24 cellular contexts compared by ENCODE assay signal in genomic region chr12:93460882-93461281, GRCh38.
"Had no signal": no experiment of that assay in that cellular context is flagged by ENCODE, and none has a peak within 500 bp of the region (broad histone marks: within the 10 kb centered on the region; RNA-seq: fewer than 3 reads in every experiment).

No MANE protein-coding gene starts in this region.

- H3K4me1 Mint-ChIP-seq: activated naive CD8-positive, alpha-beta T cell treated with anti-CD3 and anti-CD28 coated beads, Interleukin-2, amount 50 U/mL, for 24 hours; brain; natural killer cell; stimulated activated effector memory CD8-positive, alpha-beta T cell treated with anti-CD3 and anti-CD28 coated beads, Interleukin-12 subunit alpha, Interleukin-12 subunit beta, amount 100 ng/mL, for 72 hours had no signal

- H3K27ac Mint-ChIP-seq: activated naive CD4-positive, alpha-beta T cell treated with anti-CD3 and anti-CD28 coated beads, Interleukin-2, amount 10 ng/mL, durations not matched to agents 7 days and 5 days; activated naive CD8-positive, alpha-beta T cell treated with anti-CD3 and anti-CD28 coated beads, Interleukin-2, amount 50 U/mL, for 24 hours; natural killer cell; stimulated activated effector memory CD8-positive, alpha-beta T cell treated with anti-CD3 and anti-CD28 coated beads, Interleukin-12 subunit alpha, Interleukin-12 subunit beta, amount 100 ng/mL, for 72 hours had no signal

- H3K4me3 ChIP-seq: lower lobe of right lung, pancreas, right lobe of liver, stomach had no signal

- H3K27me3 Mint-ChIP-seq: activated naive CD8-positive, alpha-beta T cell treated with anti-CD3 and anti-CD28 coated beads, Interleukin-2, amount 50 U/mL, for 24 hours had no signal

- H3K9me3 Mint-ChIP-seq: activated naive CD4-positive, alpha-beta T cell treated with anti-CD3 and anti-CD28 coated beads, Interleukin-2, amount 10 ng/mL, durations not matched to agents 7 days and 5 days; activated naive CD8-positive, alpha-beta T cell treated with anti-CD3 and anti-CD28 coated beads, Interleukin-2, amount 50 U/mL, for 24 hours; brain; natural killer cell; stimulated activated effector memory CD8-positive, alpha-beta T cell treated with anti-CD3 and anti-CD28 coated beads, Interleukin-12 subunit alpha, Interleukin-12 subunit beta, amount 100 ng/mL, for 72 hours had no signal

- H3K9me3 ChIP-seq: lower lobe of right lung, neutrophil, pancreas, right lobe of liver, stomach had no signal

- H3K4me3 Mint-ChIP-seq: activated naive CD4-positive, alpha-beta T cell treated with anti-CD3 and anti-CD28 coated beads, Interleukin-2, amount 10 ng/mL, durations not matched to agents 7 days and 5 days; activated naive CD8-positive, alpha-beta T cell treated with anti-CD3 and anti-CD28 coated beads, Interleukin-2, amount 50 U/mL, for 24 hours; brain; natural killer cell; stimulated activated effector memory CD8-positive, alpha-beta T cell treated with anti-CD3 and anti-CD28 coated beads, Interleukin-12 subunit alpha, Interleukin-12 subunit beta, amount 100 ng/mL, for 72 hours had no signal

- ATAC-seq: activated naive CD8-positive, alpha-beta T cell treated with anti-CD3 and anti-CD28 coated beads, Interleukin-2, amount 50 U/mL, for 24 hours; lower lobe of right lung; natural killer cell; pancreas; stimulated activated effector memory CD8-positive, alpha-beta T cell treated with anti-CD3 and anti-CD28 coated beads, Interleukin-12 subunit alpha, Interleukin-12 subunit beta, amount 100 ng/mL, for 72 hours had no signal

- DNase-seq: activated CD4-positive, alpha-beta T cell treated with anti-CD3 and anti-CD28 coated beads, Interleukin-2, amount 50 U/mL, for 1 hour; activated CD4-positive, CD25-positive, alpha-beta regulatory T cell treated with anti-CD3 and anti-CD28 coated beads, Interleukin-2, amount 50 U/mL, for 72 hours; activated CD8-positive, alpha-beta memory T cell treated with anti-CD3 and anti-CD28 coated beads, Interleukin-2, amount 50 U/mL, for 48 hours; activated effector memory CD4-positive, alpha-beta T cell treated with Interleukin-2 at 50 U/mL for 16 hours; activated naive CD4-positive, alpha-beta T cell treated with anti-CD3 and anti-CD28 coated beads, Interleukin-2, amount 10 ng/mL, durations not matched to agents 7 days and 5 days; activated naive CD8-positive, alpha-beta T cell treated with anti-CD3 and anti-CD28 coated beads, Interleukin-2, amount 50 U/mL, for 24 hours; activated T-cell treated with anti-CD3 and anti-CD28 coated beads, Interleukin-2, amount 50 U/mL, for 48 hours; anterior cingulate cortex; caudate nucleus; foreskin melanocyte; glutamatergic neuron; hippocampal formation; lower lobe of right lung; natural killer cell; pancreas; right lobe of liver; small intestine; stimulated activated CD4-positive, alpha-beta T cell treated with anti-CD3 and anti-CD28 coated beads, Interleukin-4, amount 100 ng/mL, for 24 hours; stomach; T-helper 9 cell had no signal

- H3K4me1 ChIP-seq: pancreas, right lobe of liver, stomach had no signal

- H3K27me3 ChIP-seq: neutrophil, pancreas, right lobe of liver, stomach had no signal

- H3K27ac ChIP-seq: lower lobe of right lung, neutrophil, pancreas, right lobe of liver, stomach, VCaP had no signal

- H3K36me3 Mint-ChIP-seq: activated naive CD4-positive, alpha-beta T cell treated with anti-CD3 and anti-CD28 coated beads, Interleukin-2, amount 10 ng/mL, durations not matched to agents 7 days and 5 days; brain; natural killer cell; stimulated activated effector memory CD8-positive, alpha-beta T cell treated with anti-CD3 and anti-CD28 coated beads, Interleukin-12 subunit alpha, Interleukin-12 subunit beta, amount 100 ng/mL, for 72 hours had no signal

- H3K36me3 ChIP-seq: lower lobe of right lung, neutrophil, pancreas, right lobe of liver, stomach had no signal
